In genomic region chr9:125507247-125507646, GRCh38 we compare ENCODE assay signal across 24 cellular contexts.
DNase-seq lines count a peak whose midpoint lies in the region; ATAC-seq and TF ChIP-seq lines count a peak whose summit lies in the region.
"Had no signal": no experiment of that assay in that cellular context is flagged by ENCODE, and none has a peak within 500 bp of the region (broad histone marks: within the 10 kb centered on the region; RNA-seq: fewer than 3 reads in every experiment).

No MANE protein-coding gene starts in this region.

- H3K9me3 Mint-ChIP-seq in mesothelial cell of epicardium: peaks cover 5% of the 10 kb centered on the region
- H3K9me3 Mint-ChIP-seq: CD8-positive, alpha-beta memory T cell had no signal

- H3K27ac Mint-ChIP-seq in mesothelial cell of epicardium: peak overlapping the region; percentile 3
- H3K27ac Mint-ChIP-seq: CD14-positive monocyte had no signal

- DNase-seq in Right ventricle myocardium inferior (ENCODE audit: missing footprints) (no peak), cardiac septum (ENCODE audit: low spot score) (no peak), heart right ventricle (no peak), mesothelial cell of epicardium (ENCODE audit: low spot score in 2 of 2, unreplicated experiment in 2 of 2) (no peak), vagina (ENCODE audit: extremely low spot score in 2 of 2) (no peak), NAMALWA (ENCODE audit: low spot score) (no peak)
- DNase-seq: BE2C; CD8-positive, alpha-beta memory T cell; DMS 273 treated with DMSO at 0.1 percent for 48 hours; DMS79 treated with DMSO at 0.1 percent for 48 hours; GF-D8; H7; Karpas-422; NCI-H1092 treated with DMSO at 0.1 percent for 48 hours; NCI-H1436 treated with DMSO at 0.1 percent for 48 hours; NCI-H187 treated with DMSO at 0.1 percent for 48 hours; NCI-H2171 treated with DMSO at 0.1 percent for 48 hours; NCI-H524; NCI-H748 treated with DMSO at 0.1 percent for 48 hours had no signal

- intact Hi-C loops in Right ventricle myocardium inferior (cut with DNase I) (no loop called here), cardiac septum (cut with DNase I) (no loop called here), heart right ventricle (cut with DNase I) (loop anchor here in 1 of 10 donors (5.0 kb wide), 1 partner anchor 35 kb away; no protein-coding TSS in a partner anchor), vagina (cut with DNase I) (no loop called here)

- no peak overlapping the region for H3K4me3 Mint-ChIP-seq in mesothelial cell of epicardium
- H3K4me3 Mint-ChIP-seq: CD14-positive monocyte; CD8-positive, alpha-beta memory T cell had no signal

- TF ChIP-seq POLR2A in vagina (IDR thresholded peaks at IDR 0.05): no peak
- TF ChIP-seq POLR2A in GM18505 (IDR thresholded peaks at IDR 0.05; ENCODE audit: borderline replicate concordance, extremely low read depth, insufficient read depth, insufficient read length): no peak

- no peak overlapping the region for H3K4me3 ChIP-seq in heart right ventricle
- H3K4me3 ChIP-seq in vagina: no peak overlapping the region
- H3K4me3 ChIP-seq: SJSA1 had no signal

- H3K36me3 Mint-ChIP-seq in mesothelial cell of epicardium: peaks cover 15% of the 10 kb centered on the region

- H3K27me3 Mint-ChIP-seq in mesothelial cell of epicardium (ENCODE audit: low read depth): no peaks in the 10 kb centered on the region

- WGBS in heart right ventricle, 2 donors: 65 to 68% methylated on average over 5 of the region's 5 CpGs

- TF ChIP-seq CTCF in heart right ventricle (IDR thresholded peaks at IDR 0.05) (no peak), mesothelial cell of epicardium (IDR thresholded peaks at IDR 0.05; ENCODE audit: unreplicated experiment) (no peak), vagina (IDR thresholded peaks at IDR 0.05) (no peak)

- H3K36me3 ChIP-seq in heart right ventricle: peaks cover 0 to 10% (median 3%) of the 10 kb centered on the region in 9 donors
- H3K36me3 ChIP-seq in vagina: no peaks in the 10 kb centered on the region
- H3K36me3 ChIP-seq: BE2C, SJSA1 had no signal

- peaks cover 57% of the 10 kb centered on the region for H3K4me1 Mint-ChIP-seq in mesothelial cell of epicardium
- H3K4me1 Mint-ChIP-seq: CD14-positive monocyte had no signal

- H3K27ac ChIP-seq in heart right ventricle (peak overlapping the region in 9 of 10 donors; percentile 16 to 73 (median 57)), vagina (peak overlapping the region; percentile 47)
- H3K27ac ChIP-seq: 22Rv1, SJSA1 had no signal

- H3K4me1 ChIP-seq in heart right ventricle (peaks cover 0 to 53% (median 21%) of the 10 kb centered on the region in 9 donors), vagina (peaks cover 34% of the 10 kb centered on the region)
- H3K4me1 ChIP-seq: SJSA1 had no signal

- H3K9me3 ChIP-seq in heart right ventricle (no peaks in the 10 kb centered on the region), vagina (no peaks in the 10 kb centered on the region)
- H3K9me3 ChIP-seq: BE2C, SJSA1 had no signal

- H3K27me3 ChIP-seq in heart right ventricle: no peaks in the 10 kb centered on the region
- no peaks in the 10 kb centered on the region for H3K27me3 ChIP-seq in vagina
- H3K27me3 ChIP-seq: BE2C, SJSA1 had no signal

- peak; percentile 46 for ATAC-seq in Right ventricle myocardium inferior
- peak in 6 of 8 donors; percentile 50 to 84 (median 70) for ATAC-seq in heart right ventricle
- ATAC-seq in GM19455 (IDR thresholded peaks at IDR 0.05; ENCODE audit: unreplicated experiment): no peak
- no peak for ATAC-seq in GM18505 (IDR thresholded peaks at IDR 0.05; ENCODE audit: unreplicated experiment)

Comparison
In these comparisons a context has a peak if more than half of its experiments do, and no peak if none do; other contexts are left out.
1. ATAC-seq: peak in Right ventricle myocardium inferior (single experiment) and heart right ventricle (6 of 8); none in GM19455 (single experiment) and GM18505 (single experiment).